In the genomic region with DNA sequence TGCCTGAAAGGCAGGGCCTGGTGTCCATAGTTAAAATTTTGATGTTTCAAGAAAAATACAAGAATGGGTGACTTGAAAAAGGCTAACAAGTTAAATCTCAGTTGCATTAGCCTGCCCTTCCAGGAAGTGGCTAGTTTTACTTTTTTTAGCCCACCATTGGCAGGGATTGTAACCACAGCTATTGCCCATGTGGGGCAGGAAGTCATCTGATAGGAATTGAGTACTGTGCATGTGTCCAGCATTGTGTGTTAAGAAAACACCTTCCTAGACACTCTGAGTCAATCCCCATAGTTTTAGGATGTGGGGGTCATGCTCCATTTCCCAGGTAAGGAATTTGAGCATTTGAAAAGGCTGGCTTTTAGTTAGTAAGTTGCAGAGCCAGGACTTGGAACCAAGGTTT, we compare ENCODE assay signal across 19 cellular contexts. TPM values are rescaled to one million over a fixed set of nuclear protein-coding genes. Genes with fewer than 3 reads are reported as not detected.
A peak's percentile ranks its signal among the peaks of the same experiment; 100 is the strongest.
DNase-seq lines count a peak whose midpoint lies in the region; ATAC-seq and TF ChIP-seq lines count a peak whose summit lies in the region.
"Had no signal": no experiment of that assay in that cellular context is flagged by ENCODE, and none has a peak within 500 bp of the region (broad histone marks: within the 10 kb centered on the region; RNA-seq: fewer than 3 reads in every experiment).

No MANE protein-coding gene starts in this region.

- no peak overlapping the region for H3K27ac ChIP-seq in right cardiac atrium (ENCODE audit: low read length)
- H3K27ac ChIP-seq: gastrocnemius medialis, suprapubic skin had no signal

- DNase-seq in Daoy (ENCODE audit: low read depth) (peak; percentile 36), LHCN-M2 (ENCODE audit: low read depth) (peak; percentile 10), cardiac fibroblast (ENCODE audit: low read depth in 2 of 2) (peak; percentile 13 to 19), kidney tubule cell (ENCODE audit: low spot score) (peak; percentile 88), mucosa of descending colon (no peak), right cardiac atrium (no peak), DMS79 treated with DMSO at 0.1 percent for 48 hours (lab: John Stamatoyannopoulos, UW) (no peak)
- DNase-seq: activated B cell treated with CpG ODN at 0.5 μM for 24 hours; activated CD8-positive, alpha-beta memory T cell treated with anti-CD3 and anti-CD28 coated beads, Interleukin-2, amount 50 U/mL, for 4 hours; activated naive CD4-positive, alpha-beta T cell treated with Interleukin-2 at 50 U/mL for 16 hours; DMS79; effector CD4-positive, alpha-beta T cell; gastrocnemius medialis; NCI-H2107; NCI-H526 treated with DMSO at 0.1 percent for 48 hours; occipital lobe had no signal

- no peaks in the 10 kb centered on the region for H3K36me3 ChIP-seq in mucosa of descending colon (ENCODE audit: low read depth)
- H3K36me3 ChIP-seq: gastrocnemius medialis had no signal

- TF ChIP-seq CTCF in cardiac fibroblast (IDR thresholded peaks at IDR 0.05; ENCODE audit: low read depth, low read length) (no peak), mucosa of descending colon (IDR thresholded peaks at IDR 0.05) (no peak)

- no peaks in the 10 kb centered on the region for H3K27me3 ChIP-seq in right cardiac atrium (ENCODE audit: control insufficient read depth, insufficient read depth)
- H3K27me3 ChIP-seq: gastrocnemius medialis, suprapubic skin had no signal

- intact Hi-C loops in mucosa of descending colon (cut with DNase I, micrococcal nuclease) = loop anchor here in 1 of 2 donors (5.0 kb wide), 1 partner anchor 179 kb away; the partner anchor contains the start of gene ANKRD6
- intact Hi-C loops in right cardiac atrium (cut with DNase I) = loop anchor here in 1 of 4 donors (5.0 kb wide), 1 partner anchor 179 kb away; the partner anchor contains the start of gene ANKRD6

- ATAC-seq in mucosa of descending colon (no peak), right cardiac atrium (no peak), GM18511 (IDR thresholded peaks at IDR 0.05; ENCODE audit: unreplicated experiment) (no peak)
- ATAC-seq: gastrocnemius medialis, sciatic nerve had no signal

- no peaks in the 10 kb centered on the region for H3K4me1 ChIP-seq in mucosa of descending colon (ENCODE audit: low read depth)
- no peaks in the 10 kb centered on the region for H3K4me1 ChIP-seq in right cardiac atrium (ENCODE audit: control insufficient read depth, insufficient read depth, low read length)
- H3K4me1 ChIP-seq: gastrocnemius medialis, suprapubic skin had no signal

- H3K4me3 ChIP-seq in cardiac fibroblast (replicated peaks in 1 of 2; ENCODE audit: low read depth in 2 of 2, low read length in 2 of 2) (no peak overlapping the region), mucosa of descending colon (no peak overlapping the region), right cardiac atrium (ENCODE audit: low read length) (no peak overlapping the region)
- H3K4me3 ChIP-seq: gastrocnemius medialis, suprapubic skin had no signal

- no peaks in the 10 kb centered on the region for H3K9me3 ChIP-seq in mucosa of descending colon
- no peaks in the 10 kb centered on the region for H3K9me3 ChIP-seq in right cardiac atrium (ENCODE audit: control insufficient read depth, low read length)
- H3K9me3 ChIP-seq: gastrocnemius medialis, suprapubic skin had no signal

RNA-seq across cellular contexts. Expression of gene LYRM2, which starts 26.9 kb away (rescaled TPM):
- 17.5 and 31.2 TPM in 2 replicates for total RNA-seq in Daoy (2014; rRNA removed; shearing (Covaris generic))
- total RNA-seq in LHCN-M2 (2014; rRNA removed) (46.6 and 50.7 TPM in 2 replicates), mucosa of descending colon (10 to 100 TPM; 33.9 to 36.0 (median 35.9) TPM), right cardiac atrium (10 to 100 TPM; 38.0 to 48.7 (median 41.7) TPM)
- 20.9 TPM for polyA plus RNA-seq in LHCN-M2 (2012)
- 25.9 TPM for polyA plus RNA-seq in right cardiac atrium

Comparison
In these comparisons a context has a peak if more than half of its experiments do, and no peak if none do; other contexts are left out.
1. DNase-seq: peak in Daoy (single experiment), LHCN-M2 (single experiment), cardiac fibroblast (2 of 2) and kidney tubule cell (single experiment); none in mucosa of descending colon (0 of 3), right cardiac atrium (0 of 3) and DMS79 treated with DMSO at 0.1 percent for 48 hours (single experiment).